ENCODE assay signal across 1 cellular context in genomic region chr10:665579-666091, GRCh38.
TF ChIP-seq lines count a peak whose summit lies in the region.

No MANE protein-coding gene starts in this region.

TF ChIP-seq in K562, 482 proteins besides CTCF, POLR2A, EP300 and RAD21 (continued from another document):
- TF ChIP-seq DEAF1 (CRISPR knock-in tag; IDR thresholded peaks at IDR 0.05) (no peak), KAT8 (IDR thresholded peaks at IDR 0.05; ENCODE audit: low read depth) (no peak), CBX2 (IDR thresholded peaks at IDR 0.05; ENCODE audit: insufficient read depth, low read length, poor library complexity, severe bottlenecking) (no peak), SETDB1 (IDR thresholded peaks at IDR 0.05; ENCODE audit: low read length) (no peak), POLR2AphosphoS2 (IDR thresholded peaks at IDR 0.05; ENCODE audit: low read length) (no peak), ZNF431 (CRISPR knock-in tag; IDR thresholded peaks at IDR 0.05) (no peak), SOX6 (IDR thresholded peaks at IDR 0.05) (no peak), POLR3G (IDR thresholded peaks at IDR 0.05; ENCODE audit: extremely low read depth, insufficient read length, insufficient replicate concordance) (no peak), MEIS2 (IDR thresholded peaks at IDR 0.05; ENCODE audit: partially characterized antibody) (peak; percentile 56), MEF2D (tag; conservative IDR thresholded peaks at IDR 0.05; ENCODE audit: low read depth) (no peak), AFF1 (IDR thresholded peaks at IDR 0.05; ENCODE audit: low read depth in 1 of 2, partially characterized antibody in 2 of 2) (no peak), HEY1 (CRISPR knock-in tag; IDR thresholded peaks at IDR 0.05; ENCODE audit: borderline replicate concordance) (no peak), FOXA1 (IDR thresholded peaks at IDR 0.05; ENCODE audit: borderline replicate concordance) (no peak), FOXJ3 (CRISPR knock-in tag; IDR thresholded peaks at IDR 0.05) (no peak), SNIP1 (IDR thresholded peaks at IDR 0.05; ENCODE audit: low read depth) (no peak), ZNF586 (CRISPR knock-in tag; conservative IDR thresholded peaks at IDR 0.05) (no peak), PRDM10 (IDR thresholded peaks at IDR 0.05; ENCODE audit: partially characterized antibody) (no peak)
- TF ChIP-seq, protein P1, sequence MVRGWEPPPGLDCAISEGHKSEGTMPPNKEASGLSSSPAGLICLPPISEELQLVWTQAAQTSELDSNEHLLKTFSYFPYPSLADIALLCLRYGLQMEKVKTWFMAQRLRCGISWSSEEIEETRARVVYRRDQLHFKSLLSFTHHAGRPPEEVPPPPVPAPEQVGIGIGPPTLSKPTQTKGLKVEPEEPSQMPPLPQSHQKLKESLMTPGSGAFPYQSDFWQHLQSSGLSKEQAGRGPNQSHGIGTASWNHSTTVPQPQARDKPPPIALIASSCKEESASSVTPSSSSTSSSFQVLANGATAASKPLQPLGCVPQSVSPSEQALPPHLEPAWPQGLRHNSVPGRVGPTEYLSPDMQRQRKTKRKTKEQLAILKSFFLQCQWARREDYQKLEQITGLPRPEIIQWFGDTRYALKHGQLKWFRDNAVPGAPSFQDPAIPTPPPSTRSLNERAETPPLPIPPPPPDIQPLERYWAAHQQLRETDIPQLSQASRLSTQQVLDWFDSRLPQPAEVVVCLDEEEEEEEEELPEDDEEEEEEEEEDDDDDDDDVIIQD (CRISPR knock-in tag; IDR thresholded peaks at IDR 0.05): no peak
- TF ChIP-seq, protein P2, sequence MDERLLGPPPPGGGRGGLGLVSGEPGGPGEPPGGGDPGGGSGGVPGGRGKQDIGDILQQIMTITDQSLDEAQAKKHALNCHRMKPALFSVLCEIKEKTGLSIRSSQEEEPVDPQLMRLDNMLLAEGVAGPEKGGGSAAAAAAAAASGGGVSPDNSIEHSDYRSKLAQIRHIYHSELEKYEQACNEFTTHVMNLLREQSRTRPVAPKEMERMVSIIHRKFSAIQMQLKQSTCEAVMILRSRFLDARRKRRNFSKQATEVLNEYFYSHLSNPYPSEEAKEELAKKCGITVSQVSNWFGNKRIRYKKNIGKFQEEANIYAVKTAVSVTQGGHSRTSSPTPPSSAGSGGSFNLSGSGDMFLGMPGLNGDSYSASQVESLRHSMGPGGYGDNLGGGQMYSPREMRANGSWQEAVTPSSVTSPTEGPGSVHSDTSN (CRISPR knock-in tag; IDR thresholded peaks at IDR 0.05; ENCODE audit: low read depth): no peak
- TF ChIP-seq, protein P2 (tag; conservative IDR thresholded peaks at IDR 0.05; ENCODE audit: low read depth): peak; percentile 59
TF ChIP-seq in K562: peak in this region for 3.
